ENCODE assay signal across 8 cellular contexts in the genomic region with DNA sequence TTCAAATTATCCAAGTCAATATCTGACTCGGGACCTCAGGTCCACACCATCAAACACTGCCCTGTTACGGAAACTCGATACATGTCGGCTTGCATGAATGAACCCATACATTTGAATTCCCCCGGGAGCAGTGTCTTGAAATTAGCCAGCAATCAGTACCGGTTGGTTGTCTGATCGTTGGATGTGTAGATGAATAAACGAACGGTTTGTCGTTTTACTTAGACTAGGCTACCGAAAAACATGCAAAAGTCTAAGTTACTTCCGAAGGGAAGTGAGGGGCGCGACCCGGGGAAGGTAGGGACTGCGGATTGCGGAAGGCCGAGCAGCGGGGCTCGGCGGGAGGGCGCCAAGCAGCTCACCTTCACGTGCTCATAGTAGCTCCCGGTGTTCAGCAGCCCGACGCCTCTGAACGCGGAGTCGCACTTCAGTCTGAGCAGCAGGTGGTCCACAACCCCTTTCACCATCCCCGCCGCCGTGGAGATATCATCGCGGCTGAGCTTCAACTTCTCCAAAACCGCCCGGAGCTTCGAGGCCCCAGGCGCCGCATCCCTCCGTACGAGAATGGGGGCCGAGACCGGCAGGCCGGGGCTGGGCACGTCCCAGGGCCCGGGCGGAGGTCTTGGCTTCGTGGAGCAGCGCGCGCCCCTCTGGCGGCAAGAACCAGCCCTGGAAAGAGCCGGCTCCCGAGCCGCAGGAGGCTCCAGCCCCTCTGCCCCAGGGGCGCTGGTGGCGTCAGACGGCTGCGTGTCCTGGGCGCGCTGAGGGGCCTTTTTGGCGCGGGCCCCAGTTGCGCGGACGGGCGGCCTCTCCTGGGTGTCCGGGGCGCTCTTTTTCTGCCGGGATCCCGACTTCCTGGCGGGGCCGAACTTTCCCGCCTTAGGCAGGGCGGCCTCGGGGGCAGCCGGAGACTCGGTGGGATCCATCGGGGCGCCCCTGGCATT. TPM values are rescaled to one million over a fixed set of nuclear protein-coding genes. Genes with fewer than 3 reads are reported as not detected.
DNase-seq lines count a peak whose midpoint lies in the region; ATAC-seq and TF ChIP-seq lines count a peak whose summit lies in the region.

No MANE protein-coding gene starts in this region.

- TF ChIP-seq CTCF in KMS-11 (conservative IDR thresholded peaks at IDR 0.05; ENCODE audit: low read depth, low read length) (no peak), body of pancreas (IDR thresholded peaks at IDR 0.05) (no peak), smooth muscle cell (IDR thresholded peaks at IDR 0.05; ENCODE audit: borderline replicate concordance, insufficient read depth, poor library complexity, severe bottlenecking) (no peak)

- no peaks in the 10 kb centered on the region for H3K27me3 ChIP-seq in KMS-11 (ENCODE audit: insufficient read depth, low read depth)
- no peaks in the 10 kb centered on the region for H3K27me3 ChIP-seq in body of pancreas
- peaks cover 7% of the 10 kb centered on the region for H3K27me3 ChIP-seq in iPS-15b (ENCODE audit: control insufficient read depth, insufficient read depth, low read length)
- H3K27me3 ChIP-seq in smooth muscle cell (ENCODE audit: low read depth) = peaks cover 8% of the 10 kb centered on the region

- H3K79me2 ChIP-seq in KMS-11 (ENCODE audit: insufficient read depth, low read depth) (peaks cover 55% of the 10 kb centered on the region), smooth muscle cell (ENCODE audit: low read depth) (no peaks in the 10 kb centered on the region)

- H3K9ac ChIP-seq in KMS-11 (peak overlapping the region; percentile 96), iPS-15b (ENCODE audit: low read depth, low read length) (peak overlapping the region; percentile 70), smooth muscle cell (ENCODE audit: low read depth) (no peak overlapping the region)

- peak; percentile 44 for ATAC-seq in GM21576 (IDR thresholded peaks at IDR 0.05; ENCODE audit: unreplicated experiment)
- ATAC-seq in body of pancreas = peak; percentile 61

- no peaks in the 10 kb centered on the region for H3K36me3 ChIP-seq in KMS-11 (ENCODE audit: insufficient read depth)
- H3K36me3 ChIP-seq in body of pancreas (replicated peaks in 1 of 2; ENCODE audit: insufficient read depth in 1 of 2, low read depth in 2 of 2) = no peaks in the 10 kb centered on the region
- H3K36me3 ChIP-seq in iPS-15b (ENCODE audit: control insufficient read depth, insufficient read depth, low read length) = no peaks in the 10 kb centered on the region
- H3K36me3 ChIP-seq in smooth muscle cell (ENCODE audit: low read depth) = no peaks in the 10 kb centered on the region

- H3K9me3 ChIP-seq in body of pancreas = no peaks in the 10 kb centered on the region
- H3K9me3 ChIP-seq in iPS-15b (ENCODE audit: control insufficient read depth, insufficient read depth, low read length) = no peaks in the 10 kb centered on the region
- no peaks in the 10 kb centered on the region for H3K9me3 ChIP-seq in smooth muscle cell (replicated peaks; ENCODE audit: low read depth)

- H3K4me1 ChIP-seq in KMS-11 (ENCODE audit: low read depth, poor library complexity, severe bottlenecking) (peaks cover 56% of the 10 kb centered on the region), body of pancreas (peaks cover 15% of the 10 kb centered on the region), iPS-15b (ENCODE audit: control insufficient read depth, insufficient read depth, low read length) (no peaks in the 10 kb centered on the region), smooth muscle cell (ENCODE audit: low read depth) (no peaks in the 10 kb centered on the region)

- DNase-seq in EL (peak; percentile 54), T-helper 9 cell (peak; percentile 34), body of pancreas (peak; percentile 31 to 48 (median 32)), smooth muscle cell (lab: John Stamatoyannopoulos, UW; ENCODE audit: unreplicated experiment) (no peak), G401 (ENCODE audit: low spot score) (no peak)

- TF ChIP-seq POLR2A in body of pancreas (IDR thresholded peaks at IDR 0.05) = no peak

- H4K20me1 ChIP-seq in KMS-11 (ENCODE audit: insufficient read depth) (peaks cover 19% of the 10 kb centered on the region), smooth muscle cell (ENCODE audit: low read depth) (no peaks in the 10 kb centered on the region)

- intact Hi-C loops in body of pancreas (cut with DNase I) = no loop called here

- 3 to 5% methylated on average over 18 to 80 of the region's 80 CpGs for WGBS in body of pancreas, 2 donors
- 32% methylated on average over 67 of the region's 80 CpGs for WGBS in smooth muscle cell (ENCODE audit: low lambda C conversion rate)

- in situ Hi-C loops in G401 (cut with HindIII; ENCODE audit: low sequenced_read_pairs) = no loop called here

- H2AFZ ChIP-seq in KMS-11 (ENCODE audit: low read depth) = peak overlapping the region; percentile 67
- H2AFZ ChIP-seq in smooth muscle cell (ENCODE audit: low read depth) = peak overlapping the region; percentile 81

- no peaks in the 10 kb centered on the region for H3F3A ChIP-seq in smooth muscle cell (ENCODE audit: low read depth)

- H3K27ac ChIP-seq in KMS-11 = peak overlapping the region; percentile 90
- peak overlapping the region in 3 of 4 donors; percentile 49 to 81 (median 64) for H3K27ac ChIP-seq in body of pancreas
- no peak overlapping the region for H3K27ac ChIP-seq in smooth muscle cell (ENCODE audit: low read depth)

- no peak overlapping the region for H3K4me3 ChIP-seq in KMS-11 (IDR thresholded peaks at IDR 0.05; ENCODE audit: insufficient read depth, low read depth, low read length)
- peak overlapping the region; percentile 70 to 77 for H3K4me3 ChIP-seq in body of pancreas
- H3K4me3 ChIP-seq in iPS-15b (ENCODE audit: low read depth, low read length) = peak overlapping the region; percentile 45
- peak overlapping the region; percentile 52 for H3K4me3 ChIP-seq in smooth muscle cell

- peak overlapping the region; percentile 85 for H3K4me2 ChIP-seq in KMS-11
- H3K4me2 ChIP-seq in smooth muscle cell = peak overlapping the region; percentile 85

RNA-seq across cellular contexts. Expression of a gene that starts 0.7 kb away (rescaled TPM):
- total RNA-seq in body of pancreas (1 to 10 TPM; 3.1 to 4.0 TPM), smooth muscle cell (1.8 and 2.6 TPM in 2 replicates)
- polyA plus RNA-seq in smooth muscle cell = 0.87 and 1.6 TPM in 2 replicates
- total RNA-seq in G401 (2014; rRNA removed; shearing (Covaris generic)) = not detected in 2 replicates

RNA-seq across cellular contexts. Expression of a gene that starts 10.1 kb away (rescaled TPM):
- total RNA-seq in body of pancreas (10 to 100 TPM; 13.7 to 17.8 TPM), smooth muscle cell (23.6 and 27.6 TPM in 2 replicates)
- polyA plus RNA-seq in smooth muscle cell = 16.5 TPM in 2 replicates
- total RNA-seq in G401 (2014; rRNA removed; shearing (Covaris generic)) = 19.0 and 31.0 TPM in 2 replicates

RNA-seq across cellular contexts. Expression of a gene that starts 56.8 kb away (rescaled TPM):
- total RNA-seq in body of pancreas (1 to 10 TPM in 1 of 2 donors, under 1 TPM in 1; 0.26 to 3.0 TPM), smooth muscle cell (not detected in 2 replicates)
- not detected in 2 replicates for polyA plus RNA-seq in smooth muscle cell
- not detected in 2 replicates for total RNA-seq in G401 (2014; rRNA removed; shearing (Covaris generic))

Comparison
In these comparisons a context has a peak if more than half of its experiments do, and no peak if none do; other contexts are left out.
1. DNase-seq: peak in EL (single experiment), T-helper 9 cell (single experiment) and body of pancreas (4 of 4); none in smooth muscle cell (single experiment) and G401 (single experiment).